ENCODE assay signal across 8 cellular contexts in genomic region chr2:132257592-132258202, GRCh38.
DNase-seq lines count a peak whose midpoint lies in the region; FAIRE-seq and TF ChIP-seq lines count a peak whose summit lies in the region.
"Not testable (repeated sequence)": the region's sequence is repeated elsewhere in the genome, so short reads cannot be mapped to it uniquely, and the experiment has no call there.

No MANE protein-coding gene starts in this region.

- not testable (repeated sequence) for H3K4me1 ChIP-seq in HUES6 (ENCODE audit: control insufficient read depth, insufficient read depth, low read length); H1 (replicated peaks in 1 of 4; ENCODE audit: control insufficient read depth in 3 of 4, insufficient read depth in 4 of 4, low read length in 3 of 4); left ventricle myocardium inferior; mesodermal cell (ENCODE audit: control insufficient read depth, insufficient read depth, low read length, poor library complexity, severe bottlenecking); thymus (ENCODE audit: control insufficient read depth, insufficient read depth, low read length)

- WGBS in H1 (ENCODE audit: extremely low coverage in 1 of 2, insufficient coverage in 1 of 2, insufficient read length in 1 of 2, insufficient replicate concordance in 2 of 2, low coverage in 1 of 2, low lambda C conversion rate in 2 of 2, missing lambda C conversion rate in 1 of 2), 2 experiments = 84% methylated on average over 21 of the region's 55 CpGs; no CpG with 5 or more reads in 1 of the 2 experiments
- WGBS in mesodermal cell (ENCODE audit: insufficient coverage in 2 of 2), 2 experiments = 77 to 79% methylated on average over 25 to 28 of the region's 55 CpGs
- 9% methylated on average over 55 of the region's 55 CpGs for WGBS in thymus

- H4K20me1 ChIP-seq in H1 (replicated peaks in 1 of 2; ENCODE audit: control insufficient read depth in 1 of 2, insufficient read depth in 2 of 2, low read length in 2 of 2) = not testable (repeated sequence)

- not testable (repeated sequence) for H3K27ac ChIP-seq in HUES6 (ENCODE audit: low read depth, low read length); H1 (ENCODE audit: low read depth, low read length); left ventricle myocardium inferior (replicated peaks); mesodermal cell (ENCODE audit: low read depth, low read length, severe bottlenecking); thymus (ENCODE audit: low read depth)

- H3K4ac ChIP-seq in H1 (replicated peaks; ENCODE audit: insufficient read length, low read depth, low read length) = not testable (repeated sequence)

- not testable (repeated sequence) for H3K9ac ChIP-seq in HUES6 (ENCODE audit: low read length); H1 (replicated peaks in 1 of 4; ENCODE audit: extremely low read depth in 1 of 4, low read depth in 3 of 4, low read length in 3 of 4)

- H3K14ac ChIP-seq in H1 (ENCODE audit: insufficient read length) = not testable (repeated sequence)

- H2BK20ac ChIP-seq in H1 (ENCODE audit: low read length) = not testable (repeated sequence)

- not testable (repeated sequence) for H4K5ac ChIP-seq in H1 (ENCODE audit: insufficient read length, low read depth, low read length)

- not testable (repeated sequence) for H3K23me2 ChIP-seq in H1 (ENCODE audit: low read depth, low read length)

- H3K4me3 ChIP-seq in HUES6 (ENCODE audit: low read depth, low read length) = peak overlapping the region; percentile 41; the same call in 1 of the 2 replicates
- not testable (repeated sequence) for H3K4me3 ChIP-seq in H1 (ENCODE audit: extremely low read depth in 1 of 4, insufficient read depth in 2 of 4, low read depth in 3 of 4, low read length in 4 of 4)
- peak overlapping the region; percentile 56 for H3K4me3 ChIP-seq in left ventricle myocardium inferior
- H3K4me3 ChIP-seq in mesodermal cell (ENCODE audit: extremely low read depth, insufficient read depth, low read length, poor library complexity, severe bottlenecking) = peak overlapping the region; percentile 11
- H3K4me3 ChIP-seq in thymus (ENCODE audit: low read length) = peak overlapping the region; percentile 18

- TF ChIP-seq RAD21 in H1 (IDR thresholded peaks at IDR 0.05 in 1 of 2, conservative IDR thresholded peaks at IDR 0.05 in 1 of 2; ENCODE audit: low read depth in 2 of 2, low read length in 2 of 2) = not testable (repeated sequence)

- CTCF ChIA-PET in H1 (lab: Charles Lee; ENCODE audit: partially characterized antibody) = not testable (repeated sequence)

- H3K36me3 ChIP-seq in HUES6 (ENCODE audit: control insufficient read depth, insufficient read depth, low read length); H1 (ENCODE audit: control insufficient read depth in 2 of 4, insufficient read depth in 4 of 4, low read length in 3 of 4); left ventricle myocardium inferior; mesodermal cell (ENCODE audit: control insufficient read depth, insufficient read depth, low read length); thymus (ENCODE audit: control insufficient read depth, insufficient read depth): not testable (repeated sequence)

- peak; percentile 94 for FAIRE-seq in H1 (lab: Jason Lieb, UNC)

- POLR2A ChIA-PET in H1 (lab: Charles Lee; ENCODE audit: partially characterized antibody) = not testable (repeated sequence)

- H4K91ac ChIP-seq in H1 (replicated peaks; ENCODE audit: insufficient read length, low read length) = not testable (repeated sequence)

- DNase-seq in ELF-1 (ENCODE audit: low read depth, low spot score) (peak; percentile 35), astrocyte of the hippocampus (ENCODE audit: low read depth, low spot score) (peak; percentile 47), H1 (ENCODE audit: low read depth in 1 of 2, low spot score in 2 of 2) (peak in 1 of 2 experiments; percentile 28), retina (peak; percentile 84)
- not testable (repeated sequence) for DNase-seq in left ventricle myocardium inferior

- not testable (repeated sequence) for H2BK5ac ChIP-seq in H1 (ENCODE audit: low read depth, low read length)

- not testable (repeated sequence) for TF ChIP-seq CTCF in H1 (IDR thresholded peaks at IDR 0.05; ENCODE audit: control extremely low read depth in 1 of 3, insufficient read depth in 1 of 3, low read depth in 1 of 3, low read length in 3 of 3); left ventricle myocardium inferior (IDR thresholded peaks at IDR 0.05; ENCODE audit: borderline replicate concordance)

- not testable (repeated sequence) for H3K18ac ChIP-seq in H1 (ENCODE audit: extremely low read depth, low read length)

- not testable (repeated sequence) for TF ChIP-seq POLR2A in H1 (IDR thresholded peaks at IDR 0.05; ENCODE audit: control extremely low read depth in 1 of 2, low read depth in 2 of 2, low read length in 2 of 2)

- not testable (repeated sequence) for TF ChIP-seq EP300 in H1 (IDR thresholded peaks at IDR 0.05; ENCODE audit: borderline replicate concordance in 1 of 2, low read depth in 2 of 2, low read length in 2 of 2)

- intact Hi-C loops in left ventricle myocardium inferior (cut with micrococcal nuclease) = not testable (repeated sequence)

- not testable (repeated sequence) for H2BK120ac ChIP-seq in H1 (replicated peaks; ENCODE audit: low read depth, low read length)

- H3K56ac ChIP-seq in H1 (replicated peaks; ENCODE audit: insufficient read length, low read depth, low read length) = not testable (repeated sequence)

- not testable (repeated sequence) for H3K79me2 ChIP-seq in H1 (ENCODE audit: control insufficient read depth in 1 of 2, insufficient read depth in 2 of 2, low read length in 2 of 2)

- H4K8ac ChIP-seq in H1 (ENCODE audit: extremely low read depth, insufficient read depth, low read length) = not testable (repeated sequence)

- H3K79me1 ChIP-seq in H1 (ENCODE audit: low read depth, low read length) = not testable (repeated sequence)

- not testable (repeated sequence) for H3K4me2 ChIP-seq in H1 (ENCODE audit: insufficient read depth in 1 of 2, low read depth in 2 of 2, low read length in 2 of 2)

- not testable (repeated sequence) for H2AFZ ChIP-seq in H1 (ENCODE audit: low read length)

- not testable (repeated sequence) for H2BK12ac ChIP-seq in H1 (ENCODE audit: low read depth, low read length)

- not testable (repeated sequence) for H3K23ac ChIP-seq in H1 (ENCODE audit: insufficient read length)

- H3K27me3 ChIP-seq in HUES6 (ENCODE audit: control insufficient read depth, insufficient read depth, low read length); H1 (replicated peaks in 1 of 4; ENCODE audit: control insufficient read depth in 3 of 4, extremely low read depth in 1 of 4, insufficient read depth in 3 of 4, low read length in 3 of 4): not testable (repeated sequence)
- peaks cover 64% of the 10 kb centered on the region for H3K27me3 ChIP-seq in left ventricle myocardium inferior (ENCODE audit: low read depth)
- H3K27me3 ChIP-seq in thymus (ENCODE audit: control insufficient read depth, insufficient read depth) = peaks cover 27% of the 10 kb centered on the region

- H2AK5ac ChIP-seq in H1 (ENCODE audit: low read depth, low read length) = not testable (repeated sequence)

- H2BK15ac ChIP-seq in H1 (ENCODE audit: low read length) = not testable (repeated sequence)

- H3K9me3 ChIP-seq in HUES6 (ENCODE audit: control insufficient read depth, insufficient read depth, low read depth, low read length) (peaks cover 22% of the 10 kb centered on the region), H1 (ENCODE audit: insufficient read depth in 2 of 2, low read depth in 1 of 2, low read length in 1 of 2) (peaks cover 0 to 44% of the 10 kb centered on the region in 2 experiments; a peak in 2 of 4 replicates)
- not testable (repeated sequence) for H3K9me3 ChIP-seq in left ventricle myocardium inferior (replicated peaks); mesodermal cell (ENCODE audit: control insufficient read depth, low read length); thymus (ENCODE audit: control insufficient read depth)
